In the genomic region with DNA sequence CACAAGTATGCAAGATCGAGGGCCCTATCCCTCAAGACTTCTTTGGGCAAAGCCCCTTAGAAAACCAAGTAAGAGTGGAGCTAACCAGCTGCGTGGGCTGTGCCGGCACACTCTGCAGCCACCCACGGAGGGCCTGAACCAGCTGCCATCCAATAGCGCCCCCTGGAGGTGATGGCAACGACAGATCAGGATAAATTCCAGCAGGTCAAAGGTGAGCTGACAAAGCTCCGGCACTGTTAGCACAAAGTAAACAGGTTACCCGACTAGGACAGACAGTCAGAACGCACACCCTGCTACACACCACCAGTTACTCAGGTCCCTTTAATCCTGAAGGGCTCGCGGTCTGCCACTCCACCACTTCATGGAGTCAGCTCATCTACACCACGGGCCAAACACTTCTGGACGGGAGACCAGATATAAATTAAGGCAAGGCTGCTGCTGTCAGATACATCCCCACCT, we compare ENCODE assay signal across 8 cellular contexts. TPM values are rescaled to one million over a fixed set of nuclear protein-coding genes. Genes with fewer than 3 reads are reported as not detected.
A peak's percentile ranks its signal among the peaks of the same experiment; 100 is the strongest.
DNase-seq lines count a peak whose midpoint lies in the region; ATAC-seq lines count a peak whose summit lies in the region.

No MANE protein-coding gene starts in this region.

- no peaks in the 10 kb centered on the region for H3K9me3 Mint-ChIP-seq in activated CD8-positive, alpha-beta T cell treated with anti-CD3 and anti-CD28 coated beads, Interleukin-2, amount 10 ng/mL, durations not matched to agents 7 days and 5 days (ENCODE audit: insufficient read depth)
- H3K9me3 Mint-ChIP-seq in naive thymus-derived CD8-positive, alpha-beta T cell, result no peaks in the 10 kb centered on the region

- ATAC-seq in activated CD8-positive, alpha-beta T cell treated with anti-CD3 and anti-CD28 coated beads, Interleukin-2, amount 10 ng/mL, durations not matched to agents 7 days and 5 days, result peak; percentile 54
- peak; percentile 32 to 59 for ATAC-seq in naive thymus-derived CD8-positive, alpha-beta T cell

- H3K36me3 Mint-ChIP-seq in activated CD8-positive, alpha-beta T cell treated with anti-CD3 and anti-CD28 coated beads, Interleukin-2, amount 10 ng/mL, durations not matched to agents 7 days and 5 days (ENCODE audit: low read depth), result peaks cover 46% of the 10 kb centered on the region
- H3K36me3 Mint-ChIP-seq in naive thymus-derived CD8-positive, alpha-beta T cell, result peaks cover 0 to 74% (median 14%) of the 10 kb centered on the region in 3 donors

- no peak overlapping the region for H3K27ac Mint-ChIP-seq in activated CD8-positive, alpha-beta T cell treated with anti-CD3 and anti-CD28 coated beads, Interleukin-2, amount 10 ng/mL, durations not matched to agents 7 days and 5 days
- peak overlapping the region in 2 of 10 donors; percentile 58 to 84 for H3K27ac Mint-ChIP-seq in naive thymus-derived CD8-positive, alpha-beta T cell

- POLR2A ChIA-PET in activated CD8-positive, alpha-beta T cell treated with anti-CD3 and anti-CD28 coated beads, Interleukin-2, amount 10 ng/mL, durations not matched to agents 7 days and 5 days (lab: Charles Lee), result interaction anchor here (0.7 to 1.2 kb wide), 2 partner anchors 77 to 277 kb away, joined by 3 read pairs; no protein-coding TSS in a partner anchor
- POLR2A ChIA-PET in naive thymus-derived CD8-positive, alpha-beta T cell (lab: Charles Lee), result interaction anchor here (0.6 to 0.9 kb wide), 2 partner anchors 15 to 346 kb away, joined by 3 read pairs; a partner anchor contains a TSS

- peaks cover 52% of the 10 kb centered on the region for H3K4me1 Mint-ChIP-seq in activated CD8-positive, alpha-beta T cell treated with anti-CD3 and anti-CD28 coated beads, Interleukin-2, amount 10 ng/mL, durations not matched to agents 7 days and 5 days (ENCODE audit: low read depth)
- peaks cover 31 to 73% (median 64%) of the 10 kb centered on the region in 4 donors for H3K4me1 Mint-ChIP-seq in naive thymus-derived CD8-positive, alpha-beta T cell

- H3K4me3 Mint-ChIP-seq in activated CD8-positive, alpha-beta T cell treated with anti-CD3 and anti-CD28 coated beads, Interleukin-2, amount 10 ng/mL, durations not matched to agents 7 days and 5 days, result no peak overlapping the region
- H3K4me3 Mint-ChIP-seq in naive thymus-derived CD8-positive, alpha-beta T cell, result peak overlapping the region in 5 of 10 donors; percentile 16 to 68 (median 41)

- DNase-seq in NCI-H2107 (lab: John Stamatoyannopoulos, UW), result peak; percentile 31
- DNase-seq in NCI-H2107 treated with DMSO at 0.1 percent for 48 hours (lab: John Stamatoyannopoulos, UW; ENCODE audit: unreplicated experiment), result no peak
- peak; percentile 57 for DNase-seq in NCI-H226
- peak; percentile 82 for DNase-seq in activated CD8-positive, alpha-beta T cell treated with anti-CD3 and anti-CD28 coated beads, Interleukin-2, amount 10 ng/mL, durations not matched to agents 7 days and 5 days
- peak; percentile 45 for DNase-seq in epidermal melanocyte (ENCODE audit: insufficient read length, low spot score)
- DNase-seq in naive thymus-derived CD8-positive, alpha-beta T cell, result peak; percentile 55 to 83 (median 68)
- DNase-seq in stimulated activated naive CD4-positive, alpha-beta T cell treated with Interleukin-2 at 50 U/mL for 16 hours (lab: John Stamatoyannopoulos, UW), result peak; percentile 71
- no peak for DNase-seq in DMS79 (lab: John Stamatoyannopoulos, UW)

- CTCF ChIA-PET in activated CD8-positive, alpha-beta T cell treated with anti-CD3 and anti-CD28 coated beads, Interleukin-2, amount 10 ng/mL, durations not matched to agents 7 days and 5 days (lab: Charles Lee), result interaction anchor here (0.6 to 11.2 kb wide), 43 partner anchors 9 to 365 kb away, joined by 3 to 213 read pairs (median 5); a partner anchor contains a TSS

- no peaks in the 10 kb centered on the region for H3K27me3 Mint-ChIP-seq in activated CD8-positive, alpha-beta T cell treated with anti-CD3 and anti-CD28 coated beads, Interleukin-2, amount 10 ng/mL, durations not matched to agents 7 days and 5 days (ENCODE audit: low read depth)
- H3K27me3 Mint-ChIP-seq in naive thymus-derived CD8-positive, alpha-beta T cell, result no peaks in the 10 kb centered on the region

RNA-seq across cellular contexts. Expression of a gene that starts 4.9 kb away (rescaled TPM):
- 1 to 10 TPM; 7.7 to 8.2 TPM for total RNA-seq in activated CD8-positive, alpha-beta T cell treated with anti-CD3 and anti-CD28 coated beads, Interleukin-2, amount 10 ng/mL, durations not matched to agents 7 days and 5 days
- 10 to 100 TPM; 10.6 to 11.2 TPM for total RNA-seq in naive thymus-derived CD8-positive, alpha-beta T cell
- 1 to 10 TPM; 1.7 to 2.8 (median 1.9) TPM for polyA plus RNA-seq in naive thymus-derived CD8-positive, alpha-beta T cell

RNA-seq across cellular contexts. Expression of a gene that starts 14.9 kb away (rescaled TPM):
- not detected for total RNA-seq in activated CD8-positive, alpha-beta T cell treated with anti-CD3 and anti-CD28 coated beads, Interleukin-2, amount 10 ng/mL, durations not matched to agents 7 days and 5 days
- not detected for total RNA-seq in naive thymus-derived CD8-positive, alpha-beta T cell
- not detected for polyA plus RNA-seq in naive thymus-derived CD8-positive, alpha-beta T cell

RNA-seq across cellular contexts. Expression of a gene that starts 44.1 kb away (rescaled TPM):
- total RNA-seq in activated CD8-positive, alpha-beta T cell treated with anti-CD3 and anti-CD28 coated beads, Interleukin-2, amount 10 ng/mL, durations not matched to agents 7 days and 5 days, result under 1 TPM; 0.18 to 0.37 TPM
- 1 to 10 TPM; 1.6 to 1.7 TPM for total RNA-seq in naive thymus-derived CD8-positive, alpha-beta T cell
- under 1 TPM in 1 of 3 donors, not detected in 2; 0.08 TPM for polyA plus RNA-seq in naive thymus-derived CD8-positive, alpha-beta T cell

RNA-seq across cellular contexts. Expression of a gene that starts 48.5 kb away (rescaled TPM):
- total RNA-seq in activated CD8-positive, alpha-beta T cell treated with anti-CD3 and anti-CD28 coated beads, Interleukin-2, amount 10 ng/mL, durations not matched to agents 7 days and 5 days, result 1 to 10 TPM; 1.3 to 1.4 TPM
- total RNA-seq in naive thymus-derived CD8-positive, alpha-beta T cell, result 1 to 10 TPM in 1 of 2 experiments, under 1 TPM in 1; 0.39 to 1.1 TPM
- polyA plus RNA-seq in naive thymus-derived CD8-positive, alpha-beta T cell, result under 1 TPM in 1 of 3 donors, not detected in 2; 0.05 TPM

Comparison
In these comparisons a context has a peak if more than half of its experiments do, and no peak if none do; other contexts are left out.
1. DNase-seq: peak in NCI-H2107 (single experiment), NCI-H226 (single experiment), activated CD8-positive, alpha-beta T cell treated with anti-CD3 and anti-CD28 coated beads, Interleukin-2, amount 10 ng/mL, durations not matched to agents 7 days and 5 days (single experiment), epidermal melanocyte (single experiment), naive thymus-derived CD8-positive, alpha-beta T cell (10 of 10) and stimulated activated naive CD4-positive, alpha-beta T cell treated with Interleukin-2 at 50 U/mL for 16 hours (single experiment); none in NCI-H2107 treated with DMSO at 0.1 percent for 48 hours (single experiment) and DMS79 (single experiment).